22 cellular contexts compared by ENCODE assay signal in the genomic region with DNA sequence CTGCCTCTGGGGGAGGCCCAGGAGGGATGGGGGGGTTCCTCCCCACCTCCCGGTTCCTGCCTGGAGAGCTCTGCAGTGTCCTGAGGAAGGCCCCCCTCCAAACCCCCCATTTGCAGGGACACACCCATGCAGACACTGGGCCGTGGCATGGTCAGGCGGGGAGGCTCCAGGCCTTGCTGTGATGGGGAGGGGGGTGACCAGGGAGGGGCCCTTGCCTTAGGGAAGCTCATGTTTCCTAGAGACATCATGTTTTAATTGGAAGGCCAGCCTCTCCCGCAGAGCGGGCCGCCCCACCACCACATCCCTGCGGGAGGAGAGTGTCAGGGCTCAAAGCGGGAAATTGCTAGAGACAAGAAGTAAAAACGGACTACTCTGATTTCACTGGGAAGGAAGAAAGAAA. TPM values are rescaled to one million over a fixed set of nuclear protein-coding genes. Genes with fewer than 3 reads are reported as not detected.
DNase-seq lines count a peak whose midpoint lies in the region; ATAC-seq lines count a peak whose summit lies in the region.
"Had no signal": no experiment of that assay in that cellular context is flagged by ENCODE, and none has a peak within 500 bp of the region (broad histone marks: within the 10 kb centered on the region; RNA-seq: fewer than 3 reads in every experiment).

No MANE protein-coding gene starts in this region.

- no peak overlapping the region for H4K8ac ChIP-seq in mesendoderm (ENCODE audit: low read depth, low read length)

- no peak overlapping the region for H4K5ac ChIP-seq in mesendoderm (ENCODE audit: low read length)

- H3K4me1 ChIP-seq in adipocyte (ENCODE audit: control insufficient read depth, insufficient read depth, low read length), result peaks cover 27% of the 10 kb centered on the region
- peaks cover 0 to 18% (median 12%) of the 10 kb centered on the region in 5 donors for H3K4me1 ChIP-seq in subcutaneous abdominal adipose tissue (ENCODE audit: control insufficient read depth in 5 of 5, insufficient read depth in 5 of 5, low read length in 5 of 5)
- no peaks in the 10 kb centered on the region for H3K4me1 ChIP-seq in mesendoderm (ENCODE audit: control insufficient read depth, low read depth, low read length)
- H3K4me1 ChIP-seq: BLaER1, body of pancreas, lower lobe of right lung, right lobe of liver, thyroid gland had no signal

- intact Hi-C loops in left ventricle myocardium superior (cut with micrococcal nuclease), result no loop called here

- WGBS in mesendoderm (ENCODE audit: extremely low coverage, insufficient coverage, low lambda C conversion rate), result no CpG with 5 or more reads among the region's 9 CpGs

- no peak overlapping the region for H3K23ac ChIP-seq in mesendoderm (ENCODE audit: low read length)

- H3K9ac ChIP-seq in adipocyte (ENCODE audit: low read length) (peak overlapping the region; percentile 66), subcutaneous abdominal adipose tissue (ENCODE audit: low read length in 5 of 5) (no peak overlapping the region), mesendoderm (ENCODE audit: low read length) (no peak overlapping the region)
- H3K9ac ChIP-seq: BLaER1 had no signal

- H2BK15ac ChIP-seq in mesendoderm (replicated peaks; ENCODE audit: low read depth), result no peak overlapping the region

- DNase-seq in NCI-H2171 treated with DMSO at 0.1 percent for 48 hours (lab: John Stamatoyannopoulos, UW) (peak; percentile 61), adipocyte (ENCODE audit: low read depth) (peak; percentile 90), left ventricle myocardium superior (no peak), CD1c-positive myeloid dendritic cell (ENCODE audit: extremely low spot score) (no peak), mesendoderm (no peak)
- no peak for DNase-seq in stimulated activated naive CD4-positive, alpha-beta T cell treated with Interleukin-2 at 50 U/mL for 16 hours (lab: John Stamatoyannopoulos, UW)
- DNase-seq: activated CD4-positive, alpha-beta T cell treated with anti-CD3 and anti-CD28 coated beads, Interleukin-2, amount 10 ng/mL, durations not matched to agents 24 days and 14 days; activated naive CD4-positive, alpha-beta T cell; body of pancreas; DMS153; effector CD4-positive, alpha-beta T cell; HCEC 1CT; Kasumi-1; lower lobe of right lung; NCI-H1436; NCI-H510A; right lobe of liver; SIG-M5; thyroid gland had no signal

- H3K4me2 ChIP-seq in mesendoderm (ENCODE audit: low read length), result no peak overlapping the region
- H3K4me2 ChIP-seq: BLaER1 had no signal

- H3K4me3 ChIP-seq in adipocyte (ENCODE audit: low read length) (no peak overlapping the region), subcutaneous abdominal adipose tissue (ENCODE audit: low read depth in 1 of 5, low read length in 5 of 5) (peak overlapping the region in 2 of 5 donors; percentile 6 to 26), mesendoderm (ENCODE audit: low read length) (no peak overlapping the region)
- H3K4me3 ChIP-seq: BLaER1, body of pancreas, lower lobe of right lung, right lobe of liver, thyroid gland had no signal

- H3K56ac ChIP-seq in mesendoderm (ENCODE audit: low read length), result no peak overlapping the region

- H3K18ac ChIP-seq in mesendoderm (ENCODE audit: low read length), result no peak overlapping the region

- H3K27ac ChIP-seq in subcutaneous abdominal adipose tissue (ENCODE audit: low read depth, low read length), result peak overlapping the region; percentile 37
- no peak overlapping the region for H3K27ac ChIP-seq in mesendoderm (ENCODE audit: low read depth, low read length)
- H3K27ac ChIP-seq: BLaER1, body of pancreas, lower lobe of right lung, right lobe of liver had no signal

- no peaks in the 10 kb centered on the region for H3K9me3 ChIP-seq in adipocyte (ENCODE audit: control insufficient read depth, low read length)
- H3K9me3 ChIP-seq in subcutaneous abdominal adipose tissue (ENCODE audit: control insufficient read depth in 5 of 5, low read length in 5 of 5), result no peaks in the 10 kb centered on the region
- H3K9me3 ChIP-seq: BLaER1, body of pancreas, lower lobe of right lung, right lobe of liver, thyroid gland had no signal

- H3K79me2 ChIP-seq in mesendoderm (ENCODE audit: control insufficient read depth, insufficient read depth, low read length), result no peaks in the 10 kb centered on the region

- peak; percentile 30 for ATAC-seq in left ventricle myocardium superior
- ATAC-seq: body of pancreas, lower lobe of right lung, right lobe of liver had no signal

- no peak overlapping the region for H3K4ac ChIP-seq in mesendoderm (ENCODE audit: low read depth, low read length)

- H2BK120ac ChIP-seq in mesendoderm (ENCODE audit: low read depth, low read length), result no peak overlapping the region

- H3K79me1 ChIP-seq in mesendoderm (ENCODE audit: low read length), result no peaks in the 10 kb centered on the region

- H3K36me3 ChIP-seq in adipocyte (ENCODE audit: control insufficient read depth, insufficient read depth, low read length, severe bottlenecking) (no peaks in the 10 kb centered on the region), subcutaneous abdominal adipose tissue (ENCODE audit: control insufficient read depth in 5 of 5, insufficient read depth in 5 of 5, low read length in 5 of 5) (no peaks in the 10 kb centered on the region), mesendoderm (ENCODE audit: control insufficient read depth, insufficient read depth, low read length) (no peaks in the 10 kb centered on the region)
- H3K36me3 ChIP-seq: BLaER1, lower lobe of right lung, right lobe of liver, thyroid gland had no signal

- no peak overlapping the region for H2BK5ac ChIP-seq in mesendoderm (ENCODE audit: low read length)

- H3K27me3 ChIP-seq in adipocyte (replicated peaks; ENCODE audit: control insufficient read depth, insufficient read depth, low read length) (no peaks in the 10 kb centered on the region), subcutaneous abdominal adipose tissue (ENCODE audit: control insufficient read depth in 5 of 5, insufficient read depth in 4 of 5, low read length in 5 of 5) (peaks cover 30 to 43% (median 41%) of the 10 kb centered on the region in 5 donors), mesendoderm (ENCODE audit: insufficient read depth, low read length, poor library complexity) (no peaks in the 10 kb centered on the region)
- H3K27me3 ChIP-seq: body of pancreas, right lobe of liver, thyroid gland had no signal

- no peak overlapping the region for H2AK5ac ChIP-seq in mesendoderm (ENCODE audit: low read length)

RNA-seq across cellular contexts. Expression of gene PRRX2, which starts 12.0 kb away (rescaled TPM):
- 0.20 TPM for total RNA-seq in left ventricle myocardium superior
- polyA plus RNA-seq in mesendoderm (2013, experiment 1 of 2), result 5.4 TPM
- 5.1 TPM for polyA plus RNA-seq in mesendoderm (2013, experiment 2 of 2)
- total RNA-seq: right lobe of liver had no signal
- polyA plus RNA-seq: neural cell had no signal

RNA-seq across cellular contexts. Expression of gene ASB6, which starts 35.5 kb away (rescaled TPM):
- total RNA-seq in left ventricle myocardium superior, result 9.7 TPM
- 11.8 TPM for polyA plus RNA-seq in mesendoderm (2013, experiment 1 of 2)
- 11.2 TPM for polyA plus RNA-seq in mesendoderm (2013, experiment 2 of 2)

RNA-seq across cellular contexts. Expression of gene NTMT1, which starts 51.5 kb away (rescaled TPM):
- total RNA-seq in left ventricle myocardium superior, result 66.5 TPM
- polyA plus RNA-seq in mesendoderm (2013, experiment 1 of 2), result 42.0 TPM
- 43.1 TPM for polyA plus RNA-seq in mesendoderm (2013, experiment 2 of 2)

RNA-seq across cellular contexts. Expression of gene C9orf50, which starts 56.6 kb away (rescaled TPM):
- total RNA-seq in left ventricle myocardium superior, result not detected
- not detected for polyA plus RNA-seq in mesendoderm (2013, experiment 1 of 2)
- not detected for polyA plus RNA-seq in mesendoderm (2013, experiment 2 of 2)
- total RNA-seq: activated CD4-positive, alpha-beta T cell treated with anti-CD3 and anti-CD28 coated beads, Interleukin-2, amount 10 ng/mL, durations not matched to agents 24 days and 14 days; body of pancreas; lower lobe of right lung; right lobe of liver; thyroid gland had no signal
- polyA plus RNA-seq: neural cell had no signal

Comparison
In these comparisons a context has a peak if more than half of its experiments do, and no peak if none do; other contexts are left out.
1. DNase-seq: peak in NCI-H2171 treated with DMSO at 0.1 percent for 48 hours (single experiment) and adipocyte (single experiment); none in left ventricle myocardium superior (single experiment), stimulated activated naive CD4-positive, alpha-beta T cell treated with Interleukin-2 at 50 U/mL for 16 hours (single experiment), CD1c-positive myeloid dendritic cell (single experiment) and mesendoderm (single experiment).